Comparison of ENCODE assay signal across 32 cellular contexts in genomic region chr10:74873803-74874452, GRCh38.
"Had no signal": no experiment of that assay in that cellular context is flagged by ENCODE, and none has a peak within 500 bp of the region (broad histone marks: within the 10 kb centered on the region; RNA-seq: fewer than 3 reads in every experiment).

No MANE protein-coding gene starts in this region.

- H3K27me3 Mint-ChIP-seq: activated CD4-positive, alpha-beta memory T cell treated with anti-CD3 and anti-CD28 coated beads, Interleukin-2, amount 10 ng/mL, durations not matched to agents 7 days and 5 days; activated CD4-positive, alpha-beta T cell treated with anti-CD3 and anti-CD28 coated beads, Interleukin-2, amount 10 ng/mL, durations not matched to agents 7 days and 5 days; activated naive CD4-positive, alpha-beta T cell treated with anti-CD3 and anti-CD28 coated beads, Interleukin-2, amount 50 U/mL, for 24 hours; activated naive CD8-positive, alpha-beta T cell treated with anti-CD3 and anti-CD28 coated beads, Interleukin-2, amount 50 U/mL, for 24 hours; activated T-helper 17 cell treated with anti-CD3 and anti-CD28 coated beads, Interleukin-2, amount 50 U/mL, for 72 hours; stimulated activated naive CD8-positive, alpha-beta T cell treated with anti-CD3 and anti-CD28 coated beads, Interleukin-15, Interleukin-2, amounts not matched to agents 100 ng/mL and 50 ng/mL, for 24 hours had no signal

- H3K9me3 Mint-ChIP-seq: activated CD4-positive, alpha-beta memory T cell treated with anti-CD3 and anti-CD28 coated beads, Interleukin-2, amount 10 ng/mL, durations not matched to agents 7 days and 5 days; activated CD4-positive, alpha-beta T cell treated with anti-CD3 and anti-CD28 coated beads, Interleukin-2, amount 10 ng/mL, durations not matched to agents 7 days and 5 days; activated naive CD4-positive, alpha-beta T cell treated with anti-CD3 and anti-CD28 coated beads, Interleukin-2, amount 50 U/mL, for 24 hours; activated naive CD8-positive, alpha-beta T cell treated with anti-CD3 and anti-CD28 coated beads, Interleukin-2, amount 50 U/mL, for 24 hours; activated T-cell treated with anti-CD3 and anti-CD28 coated beads, Interleukin-2, amount 50 U/mL, for 4 hours; activated T-helper 17 cell treated with anti-CD3 and anti-CD28 coated beads, Interleukin-2, amount 50 U/mL, for 72 hours; neural crest cell; stimulated activated naive CD8-positive, alpha-beta T cell treated with anti-CD3 and anti-CD28 coated beads, Interleukin-15, Interleukin-2, amounts not matched to agents 100 ng/mL and 50 ng/mL, for 24 hours had no signal

- H3K36me3 ChIP-seq: cardiac muscle cell, colonic mucosa, left ventricle myocardium inferior, pancreas, prostate gland, thoracic aorta, uterus had no signal

- H3K4me3 Mint-ChIP-seq: activated CD4-positive, alpha-beta memory T cell treated with anti-CD3 and anti-CD28 coated beads, Interleukin-2, amount 10 ng/mL, durations not matched to agents 7 days and 5 days; activated CD4-positive, alpha-beta T cell treated with anti-CD3 and anti-CD28 coated beads, Interleukin-2, amount 10 ng/mL, durations not matched to agents 7 days and 5 days; activated naive CD4-positive, alpha-beta T cell treated with anti-CD3 and anti-CD28 coated beads, Interleukin-2, amount 50 U/mL, for 24 hours; activated naive CD8-positive, alpha-beta T cell treated with anti-CD3 and anti-CD28 coated beads, Interleukin-2, amount 50 U/mL, for 24 hours; activated T-cell treated with anti-CD3 and anti-CD28 coated beads, Interleukin-2, amount 50 U/mL, for 4 hours; activated T-helper 17 cell treated with anti-CD3 and anti-CD28 coated beads, Interleukin-2, amount 50 U/mL, for 72 hours; neural crest cell; stimulated activated naive CD8-positive, alpha-beta T cell treated with anti-CD3 and anti-CD28 coated beads, Interleukin-15, Interleukin-2, amounts not matched to agents 100 ng/mL and 50 ng/mL, for 24 hours had no signal

- H3K27ac ChIP-seq: cardiac muscle cell, colonic mucosa, hepatocyte, left ventricle myocardium inferior, pancreas, prostate gland, skin epidermis, thoracic aorta, uterus had no signal

- H3K9me3 ChIP-seq: colonic mucosa, left ventricle myocardium inferior, pancreas, prostate gland, thoracic aorta, uterus had no signal

- ATAC-seq: activated naive CD8-positive, alpha-beta T cell treated with anti-CD3 and anti-CD28 coated beads, Interleukin-2, amount 50 U/mL, for 24 hours; activated T-cell treated with anti-CD3 and anti-CD28 coated beads, Interleukin-2, amount 50 U/mL, for 4 hours; activated T-helper 17 cell treated with anti-CD3 and anti-CD28 coated beads, Interleukin-2, amount 50 U/mL, for 72 hours; pancreas; sciatic nerve had no signal

- H3K27ac Mint-ChIP-seq: activated CD4-positive, alpha-beta memory T cell treated with anti-CD3 and anti-CD28 coated beads, Interleukin-2, amount 10 ng/mL, durations not matched to agents 7 days and 5 days; activated naive CD4-positive, alpha-beta T cell treated with anti-CD3 and anti-CD28 coated beads, Interleukin-2, amount 50 U/mL, for 24 hours; activated naive CD8-positive, alpha-beta T cell treated with anti-CD3 and anti-CD28 coated beads, Interleukin-2, amount 50 U/mL, for 24 hours; activated T-helper 17 cell treated with anti-CD3 and anti-CD28 coated beads, Interleukin-2, amount 50 U/mL, for 72 hours; stimulated activated naive CD8-positive, alpha-beta T cell treated with anti-CD3 and anti-CD28 coated beads, Interleukin-15, Interleukin-2, amounts not matched to agents 100 ng/mL and 50 ng/mL, for 24 hours had no signal

- H3K4me1 ChIP-seq: uterus had no signal

- H3K4me3 ChIP-seq: cardiac muscle cell, colonic mucosa, hepatocyte, left ventricle myocardium inferior, lung, pancreas, prostate gland, skin epidermis, thoracic aorta, uterus had no signal

- DNase-seq: activated CD4-positive, alpha-beta memory T cell treated with anti-CD3 and anti-CD28 coated beads, Interleukin-2, amount 10 ng/mL, durations not matched to agents 7 days and 5 days; activated CD4-positive, alpha-beta T cell treated with anti-CD3 and anti-CD28 coated beads for 1 hour; activated CD4-positive, alpha-beta T cell treated with anti-CD3 and anti-CD28 coated beads, Interleukin-2, amount 10 ng/mL, durations not matched to agents 7 days and 5 days; activated gamma-delta T cell treated with Interleukin-2 at 50 U/mL for 16 hours; activated naive CD8-positive, alpha-beta T cell treated with anti-CD3 and anti-CD28 coated beads, Interleukin-2, amount 50 U/mL, for 24 hours; activated T-cell treated with anti-CD3 and anti-CD28 coated beads, Interleukin-2, amount 50 U/mL, for 4 hours; anterior cingulate cortex; cerebellar nuclear complex; colonic mucosa; effector CD8-positive, alpha-beta T cell; islet precursor cell; left ventricle myocardium inferior; nucleus accumbens; pancreas; retina; stimulated activated CD4-positive, alpha-beta T cell treated with anti-CD3 and anti-CD28 coated beads, Interleukin-12 subunit alpha, Interleukin-12 subunit beta, amount 100 ng/mL, for 4 hours; stimulated activated CD4-positive, alpha-beta T cell treated with anti-CD3 and anti-CD28 coated beads, Interleukin-4, amount 100 ng/mL, for 1 hour; T-helper 9 cell; trophoblast cell; uterus had no signal

- H3K4me2 ChIP-seq: hepatocyte had no signal

- H2AFZ ChIP-seq: hepatocyte had no signal

- H3K27me3 ChIP-seq: cardiac muscle cell, colonic mucosa, hepatocyte, pancreas, uterus had no signal

- FAIRE-seq: frontal cortex, pancreas had no signal
